ENCODE assay signal across 1 cellular context in the genomic region with DNA sequence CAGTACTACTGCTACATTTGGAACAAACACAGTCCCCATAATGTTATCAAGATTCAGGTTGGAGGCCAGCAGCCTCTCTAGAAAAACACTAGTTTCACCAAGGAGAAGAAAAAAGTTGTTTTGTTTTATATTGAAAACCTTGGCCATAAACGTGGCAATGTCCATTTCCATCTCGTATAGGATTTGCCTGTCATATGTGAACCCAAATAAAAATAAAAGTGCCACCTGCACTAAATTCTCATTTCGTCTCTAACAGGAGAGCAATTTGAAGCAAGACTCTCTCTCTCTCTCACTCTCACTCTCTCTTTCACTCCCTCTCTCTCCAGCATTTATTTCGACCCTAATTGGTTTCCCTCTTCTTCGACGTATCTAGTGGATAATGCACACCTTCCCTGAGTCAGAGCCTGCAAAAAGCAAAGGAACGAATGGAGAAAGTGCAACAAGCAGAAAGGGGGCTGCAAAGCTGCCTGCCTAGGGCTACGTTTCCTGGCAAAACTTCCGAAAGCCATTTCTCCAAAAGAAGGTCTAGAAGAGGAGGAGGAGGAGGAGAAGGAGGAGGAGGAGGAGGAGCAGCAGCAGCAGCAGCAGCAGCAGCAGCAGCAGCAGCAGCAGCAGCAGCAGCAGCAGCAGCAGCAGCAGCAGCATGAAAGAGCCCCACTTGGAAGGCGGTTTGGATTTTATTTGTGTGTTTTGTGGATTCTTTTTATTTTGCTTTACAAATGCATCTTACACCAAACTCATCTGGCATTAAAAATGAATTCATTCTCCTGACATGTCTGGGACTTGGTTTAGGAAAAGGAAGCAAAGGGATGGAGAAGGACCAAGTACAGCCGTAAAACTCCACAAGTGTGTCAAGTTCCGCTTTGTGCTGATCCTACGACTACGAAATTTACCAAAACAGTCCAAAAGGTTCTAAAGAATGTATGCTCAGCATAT.
TF ChIP-seq lines count a peak whose summit lies in the region.

No MANE protein-coding gene starts in this region.

TF ChIP-seq in H1, 55 proteins besides CTCF, POLR2A, EP300 and RAD21:
- TF ChIP-seq ASH2L (IDR thresholded peaks at IDR 0.05; ENCODE audit: low read length), result peak; percentile 41
- TF ChIP-seq, protein P1, sequence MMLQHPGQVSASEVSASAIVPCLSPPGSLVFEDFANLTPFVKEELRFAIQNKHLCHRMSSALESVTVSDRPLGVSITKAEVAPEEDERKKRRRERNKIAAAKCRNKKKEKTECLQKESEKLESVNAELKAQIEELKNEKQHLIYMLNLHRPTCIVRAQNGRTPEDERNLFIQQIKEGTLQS (IDR thresholded peaks at IDR 0.05; ENCODE audit: insufficient read depth, low read depth, low read length), result no peak
